Comparison of ENCODE assay signal across 32 cellular contexts in genomic region chr2:81073412-81073811, GRCh38.
"Had no signal": no experiment of that assay in that cellular context is flagged by ENCODE, and none has a peak within 500 bp of the region (broad histone marks: within the 10 kb centered on the region; RNA-seq: fewer than 3 reads in every experiment).

No MANE protein-coding gene starts in this region.

- H3K9me3 ChIP-seq: ascending aorta had no signal

- H3K27ac ChIP-seq: ascending aorta, cardiac muscle cell, WERI-Rb-1 had no signal

- FAIRE-seq: bronchial epithelial cell had no signal

- H3K36me3 ChIP-seq: ascending aorta, cardiac muscle cell, WERI-Rb-1 had no signal

- H3K4me3 ChIP-seq: ascending aorta, cardiac muscle cell had no signal

- ATAC-seq: activated CD4-positive, alpha-beta T cell treated with anti-CD3 and anti-CD28 coated beads for 36 hours; activated CD4-positive, CD25-positive, alpha-beta regulatory T cell treated with anti-CD3 and anti-CD28 coated beads, Interleukin-2, amount 50 U/mL, for 24 hours; activated CD8-positive, alpha-beta memory T cell treated with anti-CD3 and anti-CD28 coated beads, Interleukin-2, amount 10 ng/mL, durations not matched to agents 7 days and 5 days; activated CD8-positive, alpha-beta T cell treated with anti-CD3 and anti-CD28 coated beads, Interleukin-2, amount 10 ng/mL, durations not matched to agents 7 days and 5 days; activated naive CD8-positive, alpha-beta T cell treated with anti-CD3 and anti-CD28 coated beads, Interleukin-2, amount 50 U/mL, for 24 hours; WTC11 had no signal

- H3K27me3 ChIP-seq: ascending aorta, cardiac muscle cell had no signal

- H3K4me1 ChIP-seq: ascending aorta had no signal

- DNase-seq: activated CD4-positive, alpha-beta memory T cell treated with anti-CD3 and anti-CD28 coated beads, Interleukin-2, amount 10 ng/mL, durations not matched to agents 7 days and 5 days; activated CD4-positive, alpha-beta T cell treated with anti-CD3 and anti-CD28 coated beads for 1 hour; activated CD4-positive, alpha-beta T cell treated with anti-CD3 and anti-CD28 coated beads for 36 hours; activated CD4-positive, alpha-beta T cell treated with anti-CD3 and anti-CD28 coated beads for 48 hours; activated CD4-positive, alpha-beta T cell treated with anti-CD3 and anti-CD28 coated beads, Interleukin-2, amount 10 ng/mL, durations not matched to agents 7 days and 5 days; activated CD4-positive, alpha-beta T cell treated with anti-CD3 and anti-CD28 coated beads, Interleukin-2, amount 50 U/mL, for 48 hours; activated CD4-positive, CD25-positive, alpha-beta regulatory T cell; activated CD8-positive, alpha-beta memory T cell treated with anti-CD3 and anti-CD28 coated beads for 24 hours; activated CD8-positive, alpha-beta memory T cell treated with anti-CD3 and anti-CD28 coated beads, Interleukin-2, amount 10 ng/mL, durations not matched to agents 7 days and 5 days; activated CD8-positive, alpha-beta memory T cell treated with anti-CD3 and anti-CD28 coated beads, Interleukin-2, amount 50 U/mL, for 48 hours; activated CD8-positive, alpha-beta T cell treated with anti-CD3 and anti-CD28 coated beads, Interleukin-2, amount 10 ng/mL, durations not matched to agents 7 days and 5 days; activated effector memory CD4-positive, alpha-beta T cell treated with Interleukin-2 at 50 U/mL for 16 hours; activated gamma-delta T cell; activated naive CD4-positive, alpha-beta T cell treated with anti-CD3 and anti-CD28 coated beads, Interleukin-2, amount 10 ng/mL, durations not matched to agents 7 days and 5 days; activated naive CD4-positive, alpha-beta T cell treated with Interleukin-2 at 50 U/mL for 16 hours; activated naive CD8-positive, alpha-beta T cell treated with anti-CD3 and anti-CD28 coated beads, Interleukin-2, amount 10 ng/mL, durations not matched to agents 7 days and 5 days; activated naive CD8-positive, alpha-beta T cell treated with anti-CD3 and anti-CD28 coated beads, Interleukin-2, amount 50 U/mL, for 24 hours; activated T-cell treated with anti-CD3 and anti-CD28 coated beads, Interleukin-2, amount 50 U/mL, for 24 hours; activated T-cell treated with anti-CD3 and anti-CD28 coated beads, Interleukin-2, amount 50 U/mL, for 48 hours; amygdala; anterior cingulate cortex; caudate nucleus; cerebellar nuclear complex; T-helper 1 cell; T-helper 2 cell; T-helper 9 cell; WERI-Rb-1 had no signal
